In the genomic region with DNA sequence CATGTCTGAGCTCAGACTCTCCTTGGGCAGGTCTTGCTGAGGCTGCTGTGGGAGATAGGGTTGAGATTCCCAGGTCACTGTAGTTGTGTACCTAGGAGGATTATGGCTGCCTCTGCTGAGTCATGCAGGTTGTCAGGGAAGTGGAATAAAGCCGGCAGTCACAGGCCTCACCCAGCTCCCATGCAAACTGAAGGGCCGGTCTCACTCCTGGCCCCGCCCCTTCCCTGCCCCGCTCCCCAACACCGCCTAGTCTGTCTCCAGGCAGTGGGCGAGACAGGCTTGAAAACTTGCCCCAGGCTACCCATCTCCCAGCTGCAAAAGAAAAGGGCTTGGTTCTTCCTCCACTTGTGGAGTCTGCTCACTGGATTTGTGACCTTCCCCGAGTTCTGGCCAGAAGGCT, we compare ENCODE assay signal across 1 cellular context.
A peak's percentile ranks its signal among the peaks of the same experiment; 100 is the strongest.
TF ChIP-seq lines count a peak whose summit lies in the region.

No MANE protein-coding gene starts in this region.

TF ChIP-seq in HepG2, 621 proteins besides CTCF, POLR2A, EP300 and RAD21:
- TF ChIP-seq ZNF510 (CRISPR knock-in tag; IDR thresholded peaks at IDR 0.05; ENCODE audit: low read depth) = no peak
- TF ChIP-seq, protein P1, sequence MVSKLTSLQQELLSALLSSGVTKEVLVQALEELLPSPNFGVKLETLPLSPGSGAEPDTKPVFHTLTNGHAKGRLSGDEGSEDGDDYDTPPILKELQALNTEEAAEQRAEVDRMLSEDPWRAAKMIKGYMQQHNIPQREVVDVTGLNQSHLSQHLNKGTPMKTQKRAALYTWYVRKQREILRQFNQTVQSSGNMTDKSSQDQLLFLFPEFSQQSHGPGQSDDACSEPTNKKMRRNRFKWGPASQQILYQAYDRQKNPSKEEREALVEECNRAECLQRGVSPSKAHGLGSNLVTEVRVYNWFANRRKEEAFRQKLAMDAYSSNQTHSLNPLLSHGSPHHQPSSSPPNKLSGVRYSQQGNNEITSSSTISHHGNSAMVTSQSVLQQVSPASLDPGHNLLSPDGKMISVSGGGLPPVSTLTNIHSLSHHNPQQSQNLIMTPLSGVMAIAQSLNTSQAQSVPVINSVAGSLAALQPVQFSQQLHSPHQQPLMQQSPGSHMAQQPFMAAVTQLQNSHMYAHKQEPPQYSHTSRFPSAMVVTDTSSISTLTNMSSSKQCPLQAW (CRISPR knock-in tag; IDR thresholded peaks at IDR 0.05) = no peak
- TF ChIP-seq, protein P2, sequence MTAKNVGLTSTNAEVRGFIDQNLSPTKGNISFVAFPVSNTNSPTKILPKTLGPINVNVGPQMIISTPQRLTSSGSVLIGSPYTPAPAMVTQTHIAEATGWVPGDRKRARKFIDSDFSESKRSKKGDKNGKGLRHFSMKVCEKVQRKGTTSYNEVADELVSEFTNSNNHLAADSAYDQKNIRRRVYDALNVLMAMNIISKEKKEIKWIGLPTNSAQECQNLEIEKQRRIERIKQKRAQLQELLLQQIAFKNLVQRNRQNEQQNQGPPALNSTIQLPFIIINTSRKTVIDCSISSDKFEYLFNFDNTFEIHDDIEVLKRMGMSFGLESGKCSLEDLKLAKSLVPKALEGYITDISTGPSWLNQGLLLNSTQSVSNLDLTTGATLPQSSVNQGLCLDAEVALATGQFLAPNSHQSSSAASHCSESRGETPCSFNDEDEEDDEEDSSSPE (CRISPR knock-in tag; IDR thresholded peaks at IDR 0.05) = no peak
- peak; percentile 52; the same call in 1 of the 2 replicates for TF ChIP-seq NFE2L2 (IDR thresholded peaks at IDR 0.05; ENCODE audit: low read length)
- TF ChIP-seq ZSCAN25 (CRISPR knock-in tag; IDR thresholded peaks at IDR 0.05) = no peak
- no peak for TF ChIP-seq HNF4A (CRISPR knock-in tag; IDR thresholded peaks at IDR 0.05)
- no peak for TF ChIP-seq MTF1 (CRISPR knock-in tag; IDR thresholded peaks at IDR 0.05)
- 0 out of 2 replicates have a peak, but pooled peaks have one; percentile 27 for TF ChIP-seq MAFG (CRISPR knock-in tag; IDR thresholded peaks at IDR 0.05)
- TF ChIP-seq, protein P3, sequence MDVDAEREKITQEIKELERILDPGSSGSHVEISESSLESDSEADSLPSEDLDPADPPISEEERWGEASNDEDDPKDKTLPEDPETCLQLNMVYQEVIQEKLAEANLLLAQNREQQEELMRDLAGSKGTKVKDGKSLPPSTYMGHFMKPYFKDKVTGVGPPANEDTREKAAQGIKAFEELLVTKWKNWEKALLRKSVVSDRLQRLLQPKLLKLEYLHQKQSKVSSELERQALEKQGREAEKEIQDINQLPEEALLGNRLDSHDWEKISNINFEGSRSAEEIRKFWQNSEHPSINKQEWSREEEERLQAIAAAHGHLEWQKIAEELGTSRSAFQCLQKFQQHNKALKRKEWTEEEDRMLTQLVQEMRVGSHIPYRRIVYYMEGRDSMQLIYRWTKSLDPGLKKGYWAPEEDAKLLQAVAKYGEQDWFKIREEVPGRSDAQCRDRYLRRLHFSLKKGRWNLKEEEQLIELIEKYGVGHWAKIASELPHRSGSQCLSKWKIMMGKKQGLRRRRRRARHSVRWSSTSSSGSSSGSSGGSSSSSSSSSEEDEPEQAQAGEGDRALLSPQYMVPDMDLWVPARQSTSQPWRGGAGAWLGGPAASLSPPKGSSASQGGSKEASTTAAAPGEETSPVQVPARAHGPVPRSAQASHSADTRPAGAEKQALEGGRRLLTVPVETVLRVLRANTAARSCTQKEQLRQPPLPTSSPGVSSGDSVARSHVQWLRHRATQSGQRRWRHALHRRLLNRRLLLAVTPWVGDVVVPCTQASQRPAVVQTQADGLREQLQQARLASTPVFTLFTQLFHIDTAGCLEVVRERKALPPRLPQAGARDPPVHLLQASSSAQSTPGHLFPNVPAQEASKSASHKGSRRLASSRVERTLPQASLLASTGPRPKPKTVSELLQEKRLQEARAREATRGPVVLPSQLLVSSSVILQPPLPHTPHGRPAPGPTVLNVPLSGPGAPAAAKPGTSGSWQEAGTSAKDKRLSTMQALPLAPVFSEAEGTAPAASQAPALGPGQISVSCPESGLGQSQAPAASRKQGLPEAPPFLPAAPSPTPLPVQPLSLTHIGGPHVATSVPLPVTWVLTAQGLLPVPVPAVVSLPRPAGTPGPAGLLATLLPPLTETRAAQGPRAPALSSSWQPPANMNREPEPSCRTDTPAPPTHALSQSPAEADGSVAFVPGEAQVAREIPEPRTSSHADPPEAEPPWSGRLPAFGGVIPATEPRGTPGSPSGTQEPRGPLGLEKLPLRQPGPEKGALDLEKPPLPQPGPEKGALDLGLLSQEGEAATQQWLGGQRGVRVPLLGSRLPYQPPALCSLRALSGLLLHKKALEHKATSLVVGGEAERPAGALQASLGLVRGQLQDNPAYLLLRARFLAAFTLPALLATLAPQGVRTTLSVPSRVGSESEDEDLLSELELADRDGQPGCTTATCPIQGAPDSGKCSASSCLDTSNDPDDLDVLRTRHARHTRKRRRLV (CRISPR knock-in tag; IDR thresholded peaks at IDR 0.05) = no peak
- TF ChIP-seq, protein P4, sequence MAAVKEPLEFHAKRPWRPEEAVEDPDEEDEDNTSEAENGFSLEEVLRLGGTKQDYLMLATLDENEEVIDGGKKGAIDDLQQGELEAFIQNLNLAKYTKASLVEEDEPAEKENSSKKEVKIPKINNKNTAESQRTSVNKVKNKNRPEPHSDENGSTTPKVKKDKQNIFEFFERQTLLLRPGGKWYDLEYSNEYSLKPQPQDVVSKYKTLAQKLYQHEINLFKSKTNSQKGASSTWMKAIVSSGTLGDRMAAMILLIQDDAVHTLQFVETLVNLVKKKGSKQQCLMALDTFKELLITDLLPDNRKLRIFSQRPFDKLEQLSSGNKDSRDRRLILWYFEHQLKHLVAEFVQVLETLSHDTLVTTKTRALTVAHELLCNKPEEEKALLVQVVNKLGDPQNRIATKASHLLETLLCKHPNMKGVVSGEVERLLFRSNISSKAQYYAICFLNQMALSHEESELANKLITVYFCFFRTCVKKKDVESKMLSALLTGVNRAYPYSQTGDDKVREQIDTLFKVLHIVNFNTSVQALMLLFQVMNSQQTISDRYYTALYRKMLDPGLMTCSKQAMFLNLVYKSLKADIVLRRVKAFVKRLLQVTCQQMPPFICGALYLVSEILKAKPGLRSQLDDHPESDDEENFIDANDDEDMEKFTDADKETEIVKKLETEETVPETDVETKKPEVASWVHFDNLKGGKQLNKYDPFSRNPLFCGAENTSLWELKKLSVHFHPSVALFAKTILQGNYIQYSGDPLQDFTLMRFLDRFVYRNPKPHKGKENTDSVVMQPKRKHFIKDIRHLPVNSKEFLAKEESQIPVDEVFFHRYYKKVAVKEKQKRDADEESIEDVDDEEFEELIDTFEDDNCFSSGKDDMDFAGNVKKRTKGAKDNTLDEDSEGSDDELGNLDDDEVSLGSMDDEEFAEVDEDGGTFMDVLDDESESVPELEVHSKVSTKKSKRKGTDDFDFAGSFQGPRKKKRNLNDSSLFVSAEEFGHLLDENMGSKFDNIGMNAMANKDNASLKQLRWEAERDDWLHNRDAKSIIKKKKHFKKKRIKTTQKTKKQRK (IDR thresholded peaks at IDR 0.05; ENCODE audit: low read length) = no peak
- TF ChIP-seq FOSL2 (CRISPR knock-in tag; IDR thresholded peaks at IDR 0.05) = peak; percentile 62
- TF ChIP-seq ZNF451 (CRISPR knock-in tag; IDR thresholded peaks at IDR 0.05) = no peak
